In the genomic region with DNA sequence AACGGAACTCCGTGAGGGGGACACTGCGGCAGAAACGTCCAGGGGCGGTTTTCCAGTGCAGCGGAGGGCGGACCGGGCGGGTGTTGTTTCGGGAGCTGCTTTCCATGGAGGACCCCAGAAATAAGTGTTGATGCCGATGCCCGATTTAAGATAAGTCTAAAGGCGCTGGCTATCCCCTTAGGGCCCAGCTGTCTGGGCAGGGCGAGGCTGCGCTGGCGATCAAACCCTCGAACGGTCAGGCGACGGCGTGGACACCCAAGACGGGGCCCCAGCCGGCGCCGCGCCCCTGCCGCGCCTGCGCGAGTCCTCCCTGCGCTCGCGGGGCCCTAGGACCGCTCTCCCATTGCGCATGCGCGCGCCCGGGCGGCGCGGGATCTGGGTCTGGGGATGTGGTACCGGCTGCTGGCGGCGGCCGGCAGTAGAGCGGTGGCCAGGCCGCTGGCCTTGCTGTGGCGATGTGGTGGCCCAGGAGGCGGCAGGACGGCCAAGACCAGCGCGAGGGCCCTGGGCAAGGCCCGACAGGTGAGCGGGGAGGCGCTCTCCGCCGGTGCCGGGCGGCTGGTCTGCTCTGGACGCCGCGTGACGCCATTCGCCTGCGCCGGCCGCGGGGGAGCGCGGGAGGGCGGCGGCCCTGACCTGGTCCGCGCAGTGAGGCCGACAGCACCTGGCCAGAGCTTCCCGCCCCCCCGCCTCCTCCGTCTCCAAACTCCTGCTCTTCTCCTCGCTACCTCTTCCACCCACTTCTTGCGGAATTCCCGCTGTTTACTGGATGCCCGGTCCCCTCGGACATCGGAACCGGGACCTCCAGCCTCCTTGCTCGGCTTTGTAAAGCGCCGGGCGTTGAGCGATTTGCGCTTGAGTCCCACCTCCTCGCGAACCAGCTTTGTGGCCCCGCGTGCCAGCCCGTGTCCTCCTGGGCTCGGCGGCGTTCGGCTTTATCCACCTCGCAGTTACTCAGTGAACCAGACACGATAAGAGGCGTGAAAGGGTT, we compare ENCODE assay signal across 8 cellular contexts. TPM values are rescaled to one million over a fixed set of nuclear protein-coding genes. Genes with fewer than 3 reads are reported as not detected.
DNase-seq lines count a peak whose midpoint lies in the region; ATAC-seq and TF ChIP-seq lines count a peak whose summit lies in the region.

No MANE protein-coding gene starts in this region.

- ATAC-seq in GM18907 (IDR thresholded peaks at IDR 0.05; ENCODE audit: unreplicated experiment) (peak; percentile 83), HG03135 (IDR thresholded peaks at IDR 0.05; ENCODE audit: unreplicated experiment) (peak; percentile 82)

- H3K4me1 Mint-ChIP-seq in chondrocyte (ENCODE audit: low read depth): peaks cover 28% of the 10 kb centered on the region

- H3K27me3 Mint-ChIP-seq in chondrocyte (ENCODE audit: low read depth): no peaks in the 10 kb centered on the region

- peaks cover 4% of the 10 kb centered on the region for H3K36me3 Mint-ChIP-seq in chondrocyte (ENCODE audit: low read depth)

- peak overlapping the region; percentile 86 for H3K4me3 ChIP-seq in AG09309 (ENCODE audit: control insufficient read depth, low read depth, low read length)

- H3K27ac ChIP-seq in layer of hippocampus (ENCODE audit: low read depth, low read length): peak overlapping the region; percentile 93

- DNase-seq in AG09309 (ENCODE audit: low read depth) (peak; percentile 42), NCI-H345 (lab: John Stamatoyannopoulos, UW) (peak; percentile 85), chondrocyte (ENCODE audit: low spot score) (peak; percentile 96)
- DNase-seq in activated CD4-positive, alpha-beta T cell treated with anti-CD3 and anti-CD28 coated beads for 1 hour: peak; percentile 87
- DNase-seq in stimulated activated CD4-positive, alpha-beta T cell treated with anti-CD3 and anti-CD28 coated beads, Interleukin-1b, Interleukin-23, amount 100 ng/mL, for 1 hour (ENCODE audit: low read depth in 2 of 2): peak; percentile 80 to 88

- H3K9me3 Mint-ChIP-seq in chondrocyte (ENCODE audit: low read depth): no peaks in the 10 kb centered on the region

- TF ChIP-seq CTCF in AG09309 (IDR thresholded peaks at IDR 0.05; ENCODE audit: control insufficient read depth, insufficient read depth, low read depth, low read length, missing control alignments): no peak
- TF ChIP-seq CTCF in chondrocyte (IDR thresholded peaks at IDR 0.05): peak; percentile 29

- H3K4me3 Mint-ChIP-seq in chondrocyte (ENCODE audit: unreplicated experiment): peak overlapping the region; percentile 98

- H3K27me3 ChIP-seq in layer of hippocampus (ENCODE audit: control insufficient read depth, insufficient read depth, low read length): no peaks in the 10 kb centered on the region

- H3K27ac Mint-ChIP-seq in chondrocyte (ENCODE audit: unreplicated experiment): peak overlapping the region; percentile 99

RNA-seq across cellular contexts. Expression of a gene that starts 24.0 kb away (rescaled TPM):
- 69.0 to 77.4 TPM (median 70.4 TPM) in 3 replicates for total RNA-seq in chondrocyte

RNA-seq across cellular contexts. Expression of a gene that starts 46.7 kb away (rescaled TPM):
- total RNA-seq in chondrocyte: 2.8 to 3.7 TPM (median 3.0 TPM) in 3 replicates

RNA-seq across cellular contexts. Expression of a gene that starts 49.4 kb away (rescaled TPM):
- total RNA-seq in chondrocyte: 97.1 to 117 TPM (median 104 TPM) in 3 replicates

RNA-seq across cellular contexts. Expression of a gene that starts 53.9 kb away (rescaled TPM):
- 3.2 to 7.9 TPM (median 4.2 TPM) in 3 replicates for total RNA-seq in chondrocyte

Comparison
In these comparisons a context has a peak if more than half of its experiments do, and no peak if none do; other contexts are left out.
1. Peak in every context shown above with its lines: DNase-seq, ATAC-seq, H3K4me3 ChIP-seq and H3K27ac ChIP-seq.
2. DNase-seq: peak in every context shown above with its lines; median percentile 96 in chondrocyte; 87 in activated CD4-positive, alpha-beta T cell treated with anti-CD3 and anti-CD28 coated beads for 1 hour; 85 in NCI-H345; 84 in stimulated activated CD4-positive, alpha-beta T cell treated with anti-CD3 and anti-CD28 coated beads, Interleukin-1b, Interleukin-23, amount 100 ng/mL, for 1 hour; 42 in AG09309.